ENCODE assay signal across 34 cellular contexts in the genomic region with DNA sequence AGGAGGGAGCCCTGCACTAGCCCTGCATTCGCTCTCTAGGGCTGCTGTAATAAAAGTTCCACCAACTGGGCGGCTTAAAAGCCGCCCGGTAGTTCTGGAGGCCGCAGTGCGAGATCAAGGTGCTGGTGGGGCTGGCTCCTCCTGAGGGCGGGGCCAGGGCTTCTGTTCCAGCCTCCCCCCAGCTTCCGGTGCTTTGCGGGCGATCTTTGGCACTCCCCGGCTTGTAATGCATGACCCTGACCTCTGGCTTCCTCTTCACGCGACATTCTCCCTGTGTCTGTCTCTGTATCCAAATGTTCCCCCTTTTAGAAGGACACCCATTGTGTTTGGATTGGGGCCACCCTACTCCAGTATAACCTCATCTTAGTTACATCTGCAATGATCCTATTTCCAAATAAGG.
"Had no signal": no experiment of that assay in that cellular context is flagged by ENCODE, and none has a peak within 500 bp of the region (broad histone marks: within the 10 kb centered on the region; RNA-seq: fewer than 3 reads in every experiment).

No MANE protein-coding gene starts in this region.

- ATAC-seq: activated CD4-positive, CD25-positive, alpha-beta regulatory T cell treated with anti-CD3 and anti-CD28 coated beads, Interleukin-2, amount 50 U/mL, for 24 hours; activated CD8-positive, alpha-beta memory T cell treated with anti-CD3 and anti-CD28 coated beads, Interleukin-2, amount 10 ng/mL, durations not matched to agents 7 days and 5 days; activated CD8-positive, alpha-beta T cell treated with anti-CD3 and anti-CD28 coated beads, Interleukin-2, amount 10 ng/mL, durations not matched to agents 7 days and 5 days; activated naive CD4-positive, alpha-beta T cell treated with anti-CD3 and anti-CD28 coated beads, Interleukin-2, amount 50 U/mL, for 72 hours; esophagus mucosa; T-helper 17 cell had no signal

- H3K9me3 ChIP-seq: ascending aorta, colonic mucosa had no signal

- H3K4me1 Mint-ChIP-seq: activated B cell treated with CpG ODN at 0.5 μM for 24 hours; activated naive CD4-positive, alpha-beta T cell treated with anti-CD3 and anti-CD28 coated beads, Interleukin-2, amount 10 ng/mL, durations not matched to agents 7 days and 5 days had no signal

- H3K4me1 ChIP-seq: breast epithelium, colonic mucosa had no signal

- H3K27me3 ChIP-seq: ascending aorta, breast epithelium, cardiac muscle cell, colonic mucosa had no signal

- H3K27ac Mint-ChIP-seq: activated B cell treated with CpG ODN at 0.5 μM for 24 hours; activated CD4-positive, alpha-beta memory T cell treated with anti-CD3 and anti-CD28 coated beads for 36 hours; activated CD8-positive, alpha-beta memory T cell treated with anti-CD3 and anti-CD28 coated beads, Interleukin-2, amount 10 ng/mL, durations not matched to agents 7 days and 5 days; activated CD8-positive, alpha-beta T cell treated with anti-CD3 and anti-CD28 coated beads, Interleukin-2, amount 10 ng/mL, durations not matched to agents 7 days and 5 days; activated naive CD4-positive, alpha-beta T cell treated with anti-CD3 and anti-CD28 coated beads, Interleukin-2, amount 10 ng/mL, durations not matched to agents 7 days and 5 days; activated naive CD4-positive, alpha-beta T cell treated with anti-CD3 and anti-CD28 coated beads, Interleukin-2, amount 50 U/mL, for 72 hours; activated naive CD8-positive, alpha-beta T cell treated with anti-CD3 and anti-CD28 coated beads, Interleukin-2, amount 10 ng/mL, durations not matched to agents 7 days and 5 days; activated T-helper 1 cell treated with anti-CD3 and anti-CD28 coated beads, Interleukin-12 subunit alpha, Interleukin-12 subunit beta, Interleukin-2, Interleukin-4 antibody, amounts not matched to agents 30 ng/mL and 10 ng/mL and 1 ng/mL, durations not matched to agents 14 hours and 24 hours and 36 hours; activated T-helper 2 cell treated with anti-CD3 and anti-CD28 coated beads, Interferon-gamma antibody, Interleukin-2, Interleukin-4, amounts not matched to agents 10 μg/mL and 5 μg/mL and 100 μg/mL, durations not matched to agents 14 hours and 24 hours and 36 hours; brain; endodermal cell; T-helper 17 cell; T-helper 2 cell treated with Interferon-gamma antibody and Interleukin-4, amounts not matched to agents 5 μg/mL and 100 μg/mL, for 36 hours had no signal

- H3K36me3 ChIP-seq: ascending aorta, breast epithelium, cardiac muscle cell, colonic mucosa, WERI-Rb-1 had no signal

- H3K4me3 Mint-ChIP-seq: activated B cell treated with CpG ODN at 0.5 μM for 24 hours; activated CD4-positive, alpha-beta memory T cell treated with anti-CD3 and anti-CD28 coated beads for 36 hours; activated CD8-positive, alpha-beta memory T cell treated with anti-CD3 and anti-CD28 coated beads, Interleukin-2, amount 10 ng/mL, durations not matched to agents 7 days and 5 days; activated CD8-positive, alpha-beta T cell treated with anti-CD3 and anti-CD28 coated beads, Interleukin-2, amount 10 ng/mL, durations not matched to agents 7 days and 5 days; activated naive CD4-positive, alpha-beta T cell treated with anti-CD3 and anti-CD28 coated beads, Interleukin-2, amount 10 ng/mL, durations not matched to agents 7 days and 5 days; activated naive CD8-positive, alpha-beta T cell treated with anti-CD3 and anti-CD28 coated beads, Interleukin-2, amount 10 ng/mL, durations not matched to agents 7 days and 5 days; activated T-helper 1 cell treated with anti-CD3 and anti-CD28 coated beads, Interleukin-12 subunit alpha, Interleukin-12 subunit beta, Interleukin-2, Interleukin-4 antibody, amounts not matched to agents 30 ng/mL and 10 ng/mL and 1 ng/mL, durations not matched to agents 14 hours and 24 hours and 36 hours; brain; endodermal cell; T-helper 17 cell; T-helper 2 cell treated with Interferon-gamma antibody and Interleukin-4, amounts not matched to agents 5 μg/mL and 100 μg/mL, for 36 hours had no signal

- H3K9me3 Mint-ChIP-seq: activated B cell treated with CpG ODN at 0.5 μM for 24 hours; activated CD4-positive, alpha-beta memory T cell treated with anti-CD3 and anti-CD28 coated beads for 36 hours; activated naive CD4-positive, alpha-beta T cell treated with anti-CD3 and anti-CD28 coated beads, Interleukin-2, amount 10 ng/mL, durations not matched to agents 7 days and 5 days; activated naive CD4-positive, alpha-beta T cell treated with anti-CD3 and anti-CD28 coated beads, Interleukin-2, amount 50 U/mL, for 72 hours; activated naive CD8-positive, alpha-beta T cell treated with anti-CD3 and anti-CD28 coated beads, Interleukin-2, amount 10 ng/mL, durations not matched to agents 7 days and 5 days; activated T-helper 1 cell treated with anti-CD3 and anti-CD28 coated beads, Interleukin-12 subunit alpha, Interleukin-12 subunit beta, Interleukin-2, Interleukin-4 antibody, amounts not matched to agents 30 ng/mL and 10 ng/mL and 1 ng/mL, durations not matched to agents 14 hours and 24 hours and 36 hours; activated T-helper 2 cell treated with anti-CD3 and anti-CD28 coated beads, Interferon-gamma antibody, Interleukin-2, Interleukin-4, amounts not matched to agents 10 μg/mL and 5 μg/mL and 100 μg/mL, durations not matched to agents 14 hours and 24 hours and 36 hours; endodermal cell; T-helper 2 cell treated with Interferon-gamma antibody and Interleukin-4, amounts not matched to agents 5 μg/mL and 100 μg/mL, for 36 hours had no signal

- H3K36me3 Mint-ChIP-seq: activated CD4-positive, alpha-beta memory T cell treated with anti-CD3 and anti-CD28 coated beads for 36 hours; activated CD8-positive, alpha-beta memory T cell treated with anti-CD3 and anti-CD28 coated beads, Interleukin-2, amount 10 ng/mL, durations not matched to agents 7 days and 5 days; activated naive CD4-positive, alpha-beta T cell treated with anti-CD3 and anti-CD28 coated beads, Interleukin-2, amount 10 ng/mL, durations not matched to agents 7 days and 5 days; activated naive CD4-positive, alpha-beta T cell treated with anti-CD3 and anti-CD28 coated beads, Interleukin-2, amount 50 U/mL, for 72 hours; activated naive CD8-positive, alpha-beta T cell treated with anti-CD3 and anti-CD28 coated beads, Interleukin-2, amount 10 ng/mL, durations not matched to agents 7 days and 5 days; brain had no signal

- DNase-seq: activated B cell treated with CpG ODN at 0.5 μM for 24 hours; activated CD4-positive, alpha-beta memory T cell treated with anti-CD3 and anti-CD28 coated beads for 36 hours; activated CD4-positive, alpha-beta T cell treated with anti-CD3 and anti-CD28 coated beads for 48 hours; activated CD4-positive, alpha-beta T cell treated with anti-CD3 and anti-CD28 coated beads, Interleukin-2, amount 50 U/mL, for 1 hour; activated CD8-positive, alpha-beta memory T cell treated with anti-CD3 and anti-CD28 coated beads, Interleukin-2, amount 10 ng/mL, durations not matched to agents 7 days and 5 days; activated CD8-positive, alpha-beta memory T cell treated with anti-CD3 and anti-CD28 coated beads, Interleukin-2, amount 50 U/mL, for 4 hours; activated CD8-positive, alpha-beta T cell treated with anti-CD3 and anti-CD28 coated beads, Interleukin-2, amount 10 ng/mL, durations not matched to agents 7 days and 5 days; activated gamma-delta T cell; activated naive CD4-positive, alpha-beta T cell; activated naive CD4-positive, alpha-beta T cell treated with anti-CD3 and anti-CD28 coated beads, Interleukin-2, amount 10 ng/mL, durations not matched to agents 7 days and 5 days; activated naive CD8-positive, alpha-beta T cell treated with anti-CD3 and anti-CD28 coated beads, Interleukin-2, amount 10 ng/mL, durations not matched to agents 7 days and 5 days; activated T-cell treated with anti-CD3 and anti-CD28 coated beads, Interleukin-2, amount 50 U/mL, for 1 hour; activated T-cell treated with anti-CD3 and anti-CD28 coated beads, Interleukin-2, amount 50 U/mL, for 48 hours; central memory CD4-positive, alpha-beta T cell; cerebellar nuclear complex; colonic mucosa; effector memory CD4-positive, alpha-beta T cell; endodermal cell; foreskin fibroblast; SW 1271; T-helper 1 cell; T-helper 17 cell; T1000; WERI-Rb-1 had no signal

- H3K27ac ChIP-seq: ascending aorta, breast epithelium, cardiac muscle cell, colonic mucosa, WERI-Rb-1 had no signal

- H3K4me3 ChIP-seq: ascending aorta, breast epithelium, cardiac muscle cell, colonic mucosa had no signal
